17 cellular contexts compared by ENCODE assay signal in the genomic region with DNA sequence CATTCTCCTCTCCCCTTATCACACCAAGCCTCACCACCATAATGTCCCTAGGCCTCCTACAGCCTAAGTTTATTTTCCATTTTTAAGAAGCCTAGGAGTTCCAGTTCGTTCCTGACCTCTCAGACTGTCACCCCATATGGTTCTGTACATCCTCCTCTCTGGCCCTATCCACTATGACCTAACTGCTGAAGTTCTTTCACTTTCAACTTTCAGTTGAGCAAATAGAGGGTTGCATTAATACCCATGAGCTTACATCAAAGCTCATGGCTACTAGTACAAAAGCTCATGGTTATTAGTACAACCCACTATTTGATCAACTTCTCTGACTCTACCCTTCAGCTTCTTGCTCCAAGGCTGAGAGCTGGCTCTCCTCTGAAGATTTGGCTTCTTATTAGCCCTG.
A peak's percentile ranks its signal among the peaks of the same experiment; 100 is the strongest.
DNase-seq lines count a peak whose midpoint lies in the region; ATAC-seq and TF ChIP-seq lines count a peak whose summit lies in the region.
"Had no signal": no experiment of that assay in that cellular context is flagged by ENCODE, and none has a peak within 500 bp of the region (broad histone marks: within the 10 kb centered on the region; RNA-seq: fewer than 3 reads in every experiment).

No MANE protein-coding gene starts in this region.

- peak overlapping the region; percentile 32; the same call in 1 of the 2 replicates for H2AFZ ChIP-seq in MM.1S (ENCODE audit: low read length)

- no peak for TF ChIP-seq CTCF in MM.1S (IDR thresholded peaks at IDR 0.05; ENCODE audit: low read length)
- no peak for TF ChIP-seq CTCF in brain microvascular endothelial cell (IDR thresholded peaks at IDR 0.05; ENCODE audit: low read depth, low read length, missing control alignments)

- no peak overlapping the region for H3K27ac ChIP-seq in MM.1S (ENCODE audit: low read length)
- no peak overlapping the region for H3K27ac ChIP-seq in brain microvascular endothelial cell
- H3K27ac ChIP-seq: sigmoid colon had no signal

- H3K27me3 ChIP-seq in MM.1S (replicated peaks; ENCODE audit: insufficient read depth, low read length) (no peaks in the 10 kb centered on the region), brain microvascular endothelial cell (replicated peaks) (no peaks in the 10 kb centered on the region)
- H3K27me3 ChIP-seq: sigmoid colon had no signal

- H3K9me2 ChIP-seq in MM.1S (replicated peaks; ENCODE audit: insufficient read depth, low read length) = no peaks in the 10 kb centered on the region

- H3K36me3 ChIP-seq in MM.1S (replicated peaks; ENCODE audit: insufficient read depth, low read length) = no peaks in the 10 kb centered on the region
- H3K36me3 ChIP-seq in brain microvascular endothelial cell (replicated peaks) = no peaks in the 10 kb centered on the region
- H3K36me3 ChIP-seq: sigmoid colon had no signal

- H3K4me3 ChIP-seq in MM.1S (ENCODE audit: low read length) (no peak overlapping the region), brain microvascular endothelial cell (ENCODE audit: low read depth, low read length) (no peak overlapping the region)
- H3K4me3 ChIP-seq: sigmoid colon had no signal

- H3K4me2 ChIP-seq in MM.1S (ENCODE audit: low read depth, low read length) = peak overlapping the region; percentile 1; the same call in 1 of the 2 replicates

- no peaks in the 10 kb centered on the region for H4K20me1 ChIP-seq in MM.1S (ENCODE audit: insufficient read depth, low read length)

- no peaks in the 10 kb centered on the region for H3K79me2 ChIP-seq in MM.1S (ENCODE audit: low read length)

- no peak for TF ChIP-seq POLR2A in erythroblast (IDR thresholded peaks at IDR 0.05; ENCODE audit: low read length)

- no peak overlapping the region for H3K9ac ChIP-seq in MM.1S (ENCODE audit: low read length)

- intact Hi-C loops in head of caudate nucleus (cut with DNase I) = no loop called here

- DNase-seq in MM.1S (peak; percentile 65), head of caudate nucleus (no peak), brain microvascular endothelial cell (no peak), erythroblast (lab: John Stamatoyannopoulos, UW) (no peak), T-helper 2 cell (no peak)
- DNase-seq: activated CD4-positive, alpha-beta T cell treated with anti-CD3 and anti-CD28 coated beads, Interleukin-2, amount 50 U/mL, for 48 hours; activated T-cell treated with anti-CD3 and anti-CD28 coated beads, Interleukin-2, amount 50 U/mL, for 24 hours; foreskin melanocyte; Karpas-422; NCI-H1105; sigmoid colon; stimulated activated CD4-positive, alpha-beta T cell treated with anti-CD3 and anti-CD28 coated beads, Interleukin-2, amount 100 ng/mL, for 24 hours; substantia nigra had no signal

- 0 out of 2 replicates have a peak, but pooled peaks cover 5% of the 10 kb centered on the region for H3K4me1 ChIP-seq in MM.1S (ENCODE audit: low read length)
- H3K4me1 ChIP-seq: sigmoid colon had no signal

- H3F3A ChIP-seq in MM.1S (ENCODE audit: insufficient read depth, low read length) = no peaks in the 10 kb centered on the region

- H3K9me3 ChIP-seq in MM.1S (replicated peaks; ENCODE audit: insufficient read depth, low read length) = no peaks in the 10 kb centered on the region
- H3K9me3 ChIP-seq: sigmoid colon had no signal

- in situ Hi-C loops in brain microvascular endothelial cell (cut with HindIII; ENCODE audit: low pct_ligation_motif_present, low sequenced_read_pairs) = no loop called here

- ATAC-seq in GM18520 (IDR thresholded peaks at IDR 0.05; ENCODE audit: unreplicated experiment) = peak; percentile 82
- ATAC-seq in GM19468 (IDR thresholded peaks at IDR 0.05; ENCODE audit: extremely low read depth, unreplicated experiment) = peak; percentile 38
- ATAC-seq in HG02870 (IDR thresholded peaks at IDR 0.05; ENCODE audit: unreplicated experiment) = peak; percentile 75
- ATAC-seq: activated naive CD4-positive, alpha-beta T cell treated with anti-CD3 and anti-CD28 coated beads, Interleukin-2, amount 50 U/mL, for 72 hours had no signal
